ENCODE assay signal across 2 cellular contexts in the genomic region with DNA sequence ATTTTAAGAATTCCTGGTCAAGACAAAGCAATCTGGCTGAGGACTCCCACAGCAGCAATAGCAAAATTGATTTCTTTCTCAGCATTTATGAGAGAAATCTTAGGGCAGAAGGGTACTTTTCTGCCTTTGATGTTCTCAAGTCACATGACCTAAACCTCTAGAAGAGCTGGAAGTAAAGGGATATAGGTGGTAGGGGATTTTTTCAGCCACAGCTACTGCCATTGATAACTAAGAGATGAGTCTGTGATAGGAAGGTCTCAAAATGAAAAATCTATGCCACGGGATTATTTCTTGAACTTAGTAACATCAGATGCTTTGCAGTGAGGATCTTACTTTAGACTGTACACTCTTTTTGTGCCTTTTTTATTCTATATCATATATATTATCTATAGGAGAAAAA.
TF ChIP-seq lines count a peak whose summit lies in the region.

No MANE protein-coding gene starts in this region.

TF ChIP-seq in A549, 52 proteins besides CTCF, POLR2A, EP300 and RAD21:
- TF ChIP-seq, protein P1, sequence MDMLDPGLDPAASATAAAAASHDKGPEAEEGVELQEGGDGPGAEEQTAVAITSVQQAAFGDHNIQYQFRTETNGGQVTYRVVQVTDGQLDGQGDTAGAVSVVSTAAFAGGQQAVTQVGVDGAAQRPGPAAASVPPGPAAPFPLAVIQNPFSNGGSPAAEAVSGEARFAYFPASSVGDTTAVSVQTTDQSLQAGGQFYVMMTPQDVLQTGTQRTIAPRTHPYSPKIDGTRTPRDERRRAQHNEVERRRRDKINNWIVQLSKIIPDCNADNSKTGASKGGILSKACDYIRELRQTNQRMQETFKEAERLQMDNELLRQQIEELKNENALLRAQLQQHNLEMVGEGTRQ (IDR thresholded peaks at IDR 0.05): 0 out of 2 replicates have a peak, but pooled peaks have one; percentile 13
- no peak for TF ChIP-seq NPAS2 (CRISPR knock-in tag; IDR thresholded peaks at IDR 0.05; ENCODE audit: borderline replicate concordance)
- TF ChIP-seq HOXB5 (CRISPR knock-in tag; IDR thresholded peaks at IDR 0.05): no peak
- no peak for TF ChIP-seq JUNB (IDR thresholded peaks at IDR 0.05)
- TF ChIP-seq CBX8 (IDR thresholded peaks at IDR 0.05): no peak
- no peak for TF ChIP-seq RNF2 (IDR thresholded peaks at IDR 0.05; ENCODE audit: borderline replicate concordance, low read depth)

TF ChIP-seq in endothelial cell of umbilical vein, 7 proteins besides CTCF, POLR2A, EP300 and RAD21:
- TF ChIP-seq JUN (IDR thresholded peaks at IDR 0.05; ENCODE audit: borderline replicate concordance, insufficient read depth, insufficient read length, low read depth) (no peak), GATA2 (IDR thresholded peaks at IDR 0.05; ENCODE audit: insufficient read depth, insufficient read length, low read depth, low read length) (no peak), POLR2AphosphoS5 (IDR thresholded peaks at IDR 0.05; ENCODE audit: insufficient read depth, low read depth, low read length) (no peak), MYC (IDR thresholded peaks at IDR 0.05; ENCODE audit: low read depth, low read length) (no peak), FOS (IDR thresholded peaks at IDR 0.05; ENCODE audit: borderline replicate concordance, insufficient read depth, low read length) (no peak), EZH2 (IDR thresholded peaks at IDR 0.05; ENCODE audit: borderline replicate concordance, low read depth, low read length, severe bottlenecking) (no peak)
- TF ChIP-seq, protein P2, sequence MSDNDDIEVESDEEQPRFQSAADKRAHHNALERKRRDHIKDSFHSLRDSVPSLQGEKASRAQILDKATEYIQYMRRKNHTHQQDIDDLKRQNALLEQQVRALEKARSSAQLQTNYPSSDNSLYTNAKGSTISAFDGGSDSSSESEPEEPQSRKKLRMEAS (IDR thresholded peaks at IDR 0.05; ENCODE audit: insufficient read depth, insufficient read length): no peak
